Comparison of ENCODE assay signal across 21 cellular contexts in the genomic region with DNA sequence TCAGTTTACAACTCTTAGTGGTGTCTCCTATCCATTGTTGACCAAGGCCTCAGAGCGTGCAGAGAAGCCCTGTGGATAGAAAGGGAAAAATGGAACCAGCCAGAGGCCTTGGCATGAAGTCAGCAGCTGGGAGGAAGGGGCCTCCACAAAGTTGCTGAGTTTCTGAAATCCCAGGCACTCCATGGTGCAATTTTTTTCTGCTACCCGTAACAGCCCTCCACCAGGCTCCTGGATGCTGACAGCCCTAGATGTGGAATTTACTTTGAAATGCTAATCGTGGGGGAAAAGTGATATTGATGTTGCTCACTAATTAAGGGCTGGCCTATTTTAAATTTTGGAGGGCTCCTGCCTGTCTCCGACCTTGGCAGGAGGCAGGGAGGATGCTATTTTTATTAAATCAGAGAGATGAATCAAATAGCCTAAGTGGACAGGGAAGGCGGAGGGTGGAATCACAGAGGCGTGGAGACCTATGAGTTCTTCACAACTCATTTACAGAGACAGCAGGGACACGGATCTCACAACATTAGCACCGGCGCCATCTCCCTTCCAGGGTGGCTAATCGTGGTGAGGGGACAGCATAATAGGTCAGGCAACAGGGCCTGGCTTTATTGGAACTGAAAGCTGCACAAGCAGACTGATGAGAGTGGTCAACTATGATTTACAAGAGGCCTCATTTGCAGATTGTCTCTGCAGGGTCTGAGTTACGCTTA.
"Had no signal": no experiment of that assay in that cellular context is flagged by ENCODE, and none has a peak within 500 bp of the region (broad histone marks: within the 10 kb centered on the region; RNA-seq: fewer than 3 reads in every experiment).

No MANE protein-coding gene starts in this region.

- H3K27me3 ChIP-seq: ovary had no signal

- DNase-seq: effector CD8-positive, alpha-beta T cell; heart left ventricle; hippocampal formation; kidney glomerular epithelial cell; left ventricle myocardium inferior; lower lobe of right lung; mesenchymal stem cell; naive thymus-derived CD4-positive, alpha-beta T cell; nucleus accumbens; ovary; right cardiac atrium; small intestine; stimulated activated CD4-positive, alpha-beta T cell treated with anti-CD3 and anti-CD28 coated beads, Interleukin-12 subunit alpha, Interleukin-12 subunit beta, amount 100 ng/mL, for 4 hours; stimulated activated naive CD4-positive, alpha-beta T cell; stomach; substantia nigra; trophoblast cell had no signal

- H3K9me3 Mint-ChIP-seq: neural crest cell had no signal

- H3K4me3 ChIP-seq: coronary artery, heart left ventricle, left ventricle myocardium inferior, lower lobe of right lung, ovary, stomach, thoracic aorta had no signal

- H3K4me3 Mint-ChIP-seq: naive thymus-derived CD4-positive, alpha-beta T cell; neural crest cell had no signal

- H3K9me3 ChIP-seq: heart left ventricle, left ventricle myocardium inferior, lower lobe of right lung, ovary, stomach, thoracic aorta had no signal

- H3K27ac ChIP-seq: coronary artery, heart left ventricle, left ventricle myocardium inferior, lower lobe of right lung, ovary, stomach, thoracic aorta had no signal

- H3K4me1 ChIP-seq: heart left ventricle, left ventricle myocardium inferior, lower lobe of right lung, stomach had no signal

- H3K27ac Mint-ChIP-seq: naive thymus-derived CD4-positive, alpha-beta T cell had no signal

- H3K4me1 Mint-ChIP-seq: naive thymus-derived CD4-positive, alpha-beta T cell had no signal

- H3K36me3 ChIP-seq: heart left ventricle, left ventricle myocardium inferior, lower lobe of right lung, ovary, stomach, thoracic aorta had no signal

- ATAC-seq: esophagus mucosa; heart left ventricle; lower lobe of right lung; naive thymus-derived CD4-positive, alpha-beta T cell; right cardiac atrium had no signal

- H3K36me3 Mint-ChIP-seq: naive thymus-derived CD4-positive, alpha-beta T cell had no signal
